Comparison of ENCODE assay signal across 1 cellular context in the genomic region with DNA sequence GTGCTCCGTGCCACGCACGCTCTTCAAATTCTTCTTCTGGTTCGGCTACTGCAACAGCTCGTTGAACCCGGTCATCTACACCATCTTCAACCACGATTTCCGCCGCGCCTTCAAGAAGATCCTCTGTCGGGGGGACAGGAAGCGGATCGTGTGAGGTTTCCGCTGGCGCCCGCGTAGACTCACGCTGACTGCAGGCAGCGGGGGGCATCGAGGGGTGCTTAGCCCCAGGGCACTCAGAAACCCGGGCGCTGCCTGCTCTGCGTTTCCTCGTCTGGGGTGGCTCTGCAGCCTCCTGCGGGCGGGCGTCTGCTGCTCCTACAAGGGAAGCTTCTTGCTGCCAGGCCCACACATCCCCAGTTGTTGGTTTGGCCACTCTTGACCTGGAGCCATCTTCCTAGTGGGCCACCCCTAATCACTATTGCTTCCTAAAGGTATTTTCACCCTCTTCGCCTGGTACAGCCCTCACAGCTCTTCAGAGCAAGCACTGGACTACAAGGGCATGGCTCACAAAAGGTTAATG.
TF ChIP-seq lines count a peak whose summit lies in the region.

No MANE protein-coding gene starts in this region.

TF ChIP-seq in WTC11, 78 proteins besides CTCF, POLR2A, EP300 and RAD21 (continued from another document):
- TF ChIP-seq, protein P1, sequence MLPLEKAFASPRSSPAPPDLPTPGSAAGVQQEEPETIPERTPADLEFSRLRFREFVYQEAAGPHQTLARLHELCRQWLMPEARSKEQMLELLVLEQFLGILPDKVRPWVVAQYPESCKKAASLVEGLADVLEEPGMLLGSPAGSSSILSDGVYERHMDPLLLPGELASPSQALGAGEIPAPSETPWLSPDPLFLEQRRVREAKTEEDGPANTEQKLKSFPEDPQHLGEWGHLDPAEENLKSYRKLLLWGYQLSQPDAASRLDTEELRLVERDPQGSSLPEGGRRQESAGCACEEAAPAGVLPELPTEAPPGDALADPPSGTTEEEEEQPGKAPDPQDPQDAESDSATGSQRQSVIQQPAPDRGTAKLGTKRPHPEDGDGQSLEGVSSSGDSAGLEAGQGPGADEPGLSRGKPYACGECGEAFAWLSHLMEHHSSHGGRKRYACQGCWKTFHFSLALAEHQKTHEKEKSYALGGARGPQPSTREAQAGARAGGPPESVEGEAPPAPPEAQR (CRISPR knock-in tag; IDR thresholded peaks at IDR 0.05): no peak
- TF ChIP-seq PRRX2 (CRISPR knock-in tag; IDR thresholded peaks at IDR 0.05): no peak
- TF ChIP-seq GABPB1 (CRISPR knock-in tag; IDR thresholded peaks at IDR 0.05): no peak
- TF ChIP-seq NFATC4 (CRISPR knock-in tag; IDR thresholded peaks at IDR 0.05): no peak
- TF ChIP-seq MXD4 (CRISPR knock-in tag; IDR thresholded peaks at IDR 0.05; ENCODE audit: borderline replicate concordance): no peak
- TF ChIP-seq, protein P2, sequence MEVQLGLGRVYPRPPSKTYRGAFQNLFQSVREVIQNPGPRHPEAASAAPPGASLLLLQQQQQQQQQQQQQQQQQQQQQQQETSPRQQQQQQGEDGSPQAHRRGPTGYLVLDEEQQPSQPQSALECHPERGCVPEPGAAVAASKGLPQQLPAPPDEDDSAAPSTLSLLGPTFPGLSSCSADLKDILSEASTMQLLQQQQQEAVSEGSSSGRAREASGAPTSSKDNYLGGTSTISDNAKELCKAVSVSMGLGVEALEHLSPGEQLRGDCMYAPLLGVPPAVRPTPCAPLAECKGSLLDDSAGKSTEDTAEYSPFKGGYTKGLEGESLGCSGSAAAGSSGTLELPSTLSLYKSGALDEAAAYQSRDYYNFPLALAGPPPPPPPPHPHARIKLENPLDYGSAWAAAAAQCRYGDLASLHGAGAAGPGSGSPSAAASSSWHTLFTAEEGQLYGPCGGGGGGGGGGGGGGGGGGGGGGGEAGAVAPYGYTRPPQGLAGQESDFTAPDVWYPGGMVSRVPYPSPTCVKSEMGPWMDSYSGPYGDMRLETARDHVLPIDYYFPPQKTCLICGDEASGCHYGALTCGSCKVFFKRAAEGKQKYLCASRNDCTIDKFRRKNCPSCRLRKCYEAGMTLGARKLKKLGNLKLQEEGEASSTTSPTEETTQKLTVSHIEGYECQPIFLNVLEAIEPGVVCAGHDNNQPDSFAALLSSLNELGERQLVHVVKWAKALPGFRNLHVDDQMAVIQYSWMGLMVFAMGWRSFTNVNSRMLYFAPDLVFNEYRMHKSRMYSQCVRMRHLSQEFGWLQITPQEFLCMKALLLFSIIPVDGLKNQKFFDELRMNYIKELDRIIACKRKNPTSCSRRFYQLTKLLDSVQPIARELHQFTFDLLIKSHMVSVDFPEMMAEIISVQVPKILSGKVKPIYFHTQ (CRISPR knock-in tag; IDR thresholded peaks at IDR 0.05): no peak
- no peak for TF ChIP-seq NFE2L1 (CRISPR knock-in tag; IDR thresholded peaks at IDR 0.05)
- no peak for TF ChIP-seq ZNF263 (CRISPR knock-in tag; IDR thresholded peaks at IDR 0.05; ENCODE audit: low read depth)
